Comparison of ENCODE assay signal across 20 cellular contexts in the genomic region with DNA sequence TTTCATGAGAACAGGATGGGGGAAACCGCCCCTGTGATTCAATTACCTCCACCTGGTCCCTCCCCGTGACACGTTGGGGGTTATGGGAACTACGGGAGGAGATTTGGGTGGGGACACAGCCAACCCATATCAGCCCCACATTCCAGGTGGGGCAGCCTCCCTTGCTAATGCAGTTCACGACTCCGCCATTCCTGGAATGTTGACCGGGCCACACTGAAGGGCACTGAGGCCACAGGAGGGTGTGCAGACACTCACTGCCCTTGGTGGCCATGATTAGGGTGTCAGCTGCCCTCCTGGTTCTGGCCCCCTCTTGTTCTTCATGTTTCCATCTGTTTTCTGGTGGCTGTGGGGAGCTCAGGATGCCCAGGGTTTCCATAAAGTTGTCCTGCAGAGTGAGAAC.
"Had no signal": no experiment of that assay in that cellular context is flagged by ENCODE, and none has a peak within 500 bp of the region (broad histone marks: within the 10 kb centered on the region; RNA-seq: fewer than 3 reads in every experiment).

No MANE protein-coding gene starts in this region.

- H3K36me3 Mint-ChIP-seq: type B pancreatic cell had no signal

- H3K9me3 ChIP-seq: esophagus muscularis mucosa, gastrocnemius medialis, left lung, pancreas, psoas muscle, suprapubic skin, thyroid gland, uterus had no signal

- H3K4me1 ChIP-seq: gastrocnemius medialis, pancreas, psoas muscle, thyroid gland had no signal

- ATAC-seq: gastrocnemius medialis, pancreas, psoas muscle had no signal

- H3K36me3 ChIP-seq: esophagus muscularis mucosa, gastrocnemius medialis, left lung, pancreas, suprapubic skin, thyroid gland, uterus had no signal

- H3K27me3 ChIP-seq: pancreas, thyroid gland, uterus had no signal

- H3K9me3 Mint-ChIP-seq: central memory CD8-positive, alpha-beta T cell; type B pancreatic cell had no signal

- H3K4me1 Mint-ChIP-seq: central memory CD8-positive, alpha-beta T cell had no signal

- H3K4me3 ChIP-seq: esophagus muscularis mucosa, gastrocnemius medialis, left lung, lung, pancreas, psoas muscle, suprapubic skin, thyroid gland, uterus had no signal

- DNase-seq: effector memory CD4-positive, alpha-beta T cell; gastrocnemius medialis; islet precursor cell; mesenchymal stem cell; midbrain; pancreas; psoas muscle; retina; small intestine; stimulated activated CD4-positive, alpha-beta T cell treated with anti-CD3 and anti-CD28 coated beads, Interleukin-2, amount 100 ng/mL, for 48 hours; stimulated activated naive CD4-positive, alpha-beta T cell treated with Interleukin-2 at 50 U/mL for 16 hours; thyroid gland had no signal

- H3K27ac ChIP-seq: epithelial cell of prostate, esophagus muscularis mucosa, gastrocnemius medialis, left lung, pancreas, psoas muscle, suprapubic skin, thyroid gland, uterus had no signal

- H3K4me3 Mint-ChIP-seq: central memory CD8-positive, alpha-beta T cell; type B pancreatic cell had no signal
